ENCODE assay signal across 2 cellular contexts in genomic region chr2:105242286-105242993, GRCh38.
TF ChIP-seq lines count a peak whose summit lies in the region.

No MANE protein-coding gene starts in this region.

TF ChIP-seq in K562, 482 proteins besides CTCF, POLR2A, EP300 and RAD21:
- no peak for TF ChIP-seq PHF8 (IDR thresholded peaks at IDR 0.05; ENCODE audit: borderline replicate concordance, low read length)
- TF ChIP-seq PKNOX1 (IDR thresholded peaks at IDR 0.05), result no peak
- TF ChIP-seq CREM (IDR thresholded peaks at IDR 0.05; ENCODE audit: low read depth), result 0 out of 2 replicates have a peak, but pooled peaks have one; percentile 2
- TF ChIP-seq ZEB2 (IDR thresholded peaks at IDR 0.05), result no peak
- no peak for TF ChIP-seq C11orf30 (IDR thresholded peaks at IDR 0.05; ENCODE audit: low read depth)
- no peak for TF ChIP-seq SMARCC2 (IDR thresholded peaks at IDR 0.05; ENCODE audit: low read depth)
- TF ChIP-seq ZNF12 (CRISPR knock-in tag; IDR thresholded peaks at IDR 0.05), result no peak
- TF ChIP-seq ZNF518B (CRISPR knock-in tag; IDR thresholded peaks at IDR 0.05), result no peak
- TF ChIP-seq ATF1 (CRISPR knock-in tag; IDR thresholded peaks at IDR 0.05), result no peak
- TF ChIP-seq ATF1 (tag; IDR thresholded peaks at IDR 0.05), result 0 out of 2 replicates have a peak, but pooled peaks have one; percentile 19
- no peak for TF ChIP-seq RBM39 (optimal IDR thresholded peaks at IDR 0.05; ENCODE audit: low read depth, low read length)
- no peak for TF ChIP-seq HIVEP1 (CRISPR knock-in tag; IDR thresholded peaks at IDR 0.05)
TF ChIP-seq in K562: peak in this region for 2.

TF ChIP-seq in H1, 55 proteins besides CTCF, POLR2A, EP300 and RAD21:
- TF ChIP-seq JUN (IDR thresholded peaks at IDR 0.05; ENCODE audit: low read depth, low read length) (no peak), SP1 (IDR thresholded peaks at IDR 0.05; ENCODE audit: low read depth, low read length) (no peak), SP2 (IDR thresholded peaks at IDR 0.05; ENCODE audit: low read length) (no peak), MAX (IDR thresholded peaks at IDR 0.05) (no peak), CTBP2 (IDR thresholded peaks at IDR 0.05; ENCODE audit: borderline replicate concordance, insufficient read depth, insufficient read length, low read length) (no peak), NANOG (IDR thresholded peaks at IDR 0.05; ENCODE audit: insufficient read depth, low read depth, low read length, poor library complexity, severe bottlenecking) (no peak)
